27 cellular contexts compared by ENCODE assay signal in the genomic region with DNA sequence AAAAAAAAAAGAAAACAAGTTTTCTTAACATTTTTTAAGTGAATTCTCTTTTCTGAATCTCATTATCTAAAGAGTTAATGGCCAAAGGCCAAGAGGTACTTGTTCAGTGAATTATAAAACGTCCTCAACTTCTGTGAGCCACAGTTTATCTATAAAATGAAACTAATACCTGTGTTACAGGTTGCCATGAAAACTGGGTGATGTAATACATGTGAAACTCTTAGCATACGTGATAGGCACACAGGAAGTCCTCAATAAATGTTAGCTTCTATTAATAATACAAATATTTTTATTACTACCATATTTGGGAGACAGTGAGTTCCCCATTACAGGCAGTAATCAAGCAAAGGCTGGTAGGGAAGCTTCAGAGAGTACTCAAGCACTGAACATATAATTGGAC. TPM values are rescaled to one million over a fixed set of nuclear protein-coding genes. Genes with fewer than 3 reads are reported as not detected.
A peak's percentile ranks its signal among the peaks of the same experiment; 100 is the strongest.
DNase-seq lines count a peak whose midpoint lies in the region; ATAC-seq and TF ChIP-seq lines count a peak whose summit lies in the region.
"Had no signal": no experiment of that assay in that cellular context is flagged by ENCODE, and none has a peak within 500 bp of the region (broad histone marks: within the 10 kb centered on the region; RNA-seq: fewer than 3 reads in every experiment).

No MANE protein-coding gene starts in this region.

- no peak overlapping the region for H2AFZ ChIP-seq in HCT116 (ENCODE audit: low read depth, low read length, poor library complexity, severe bottlenecking)

- H3K27ac ChIP-seq in HCT116 (ENCODE audit: low read depth, low read length) (no peak overlapping the region), SK-N-MC (peak overlapping the region; percentile 42; the same call in 1 of the 2 replicates)
- H3K27ac ChIP-seq: foreskin keratinocyte, heart right ventricle, neutrophil, tibial nerve had no signal

- H3K27me3 Mint-ChIP-seq in activated naive CD8-positive, alpha-beta T cell treated with anti-CD3 and anti-CD28 coated beads for 36 hours: no peaks in the 10 kb centered on the region
- H3K27me3 Mint-ChIP-seq in activated naive CD8-positive, alpha-beta T cell treated with anti-CD3 and anti-CD28 coated beads, Interleukin-2, amount 50 U/mL, for 24 hours: no peaks in the 10 kb centered on the region
- H3K27me3 Mint-ChIP-seq: brain; CD8-positive, alpha-beta memory T cell; progenitor cell of endocrine pancreas; stimulated activated naive CD8-positive, alpha-beta T cell treated with anti-CD3 and anti-CD28 coated beads, Interleukin-15, Interleukin-2, amounts not matched to agents 100 ng/mL and 50 ng/mL, for 24 hours had no signal

- no peaks in the 10 kb centered on the region for H3K9me3 Mint-ChIP-seq in activated naive CD8-positive, alpha-beta T cell treated with anti-CD3 and anti-CD28 coated beads for 36 hours
- H3K9me3 Mint-ChIP-seq in activated naive CD8-positive, alpha-beta T cell treated with anti-CD3 and anti-CD28 coated beads, Interleukin-2, amount 50 U/mL, for 24 hours: no peaks in the 10 kb centered on the region
- H3K9me3 Mint-ChIP-seq in stimulated activated effector memory CD8-positive, alpha-beta T cell treated with anti-CD3 and anti-CD28 coated beads, Interleukin-12 subunit alpha, Interleukin-12 subunit beta, amount 100 ng/mL, for 72 hours: no peaks in the 10 kb centered on the region
- H3K9me3 Mint-ChIP-seq: activated T-helper 1 cell treated with anti-CD3 and anti-CD28 coated beads, Interleukin-12 subunit alpha, Interleukin-12 subunit beta, Interleukin-2, Interleukin-4 antibody, amounts not matched to agents 30 ng/mL and 10 ng/mL and 1 ng/mL, durations not matched to agents 14 hours and 24 hours and 36 hours; brain; CD8-positive, alpha-beta memory T cell; stimulated activated naive CD8-positive, alpha-beta T cell treated with anti-CD3 and anti-CD28 coated beads, Interleukin-15, Interleukin-2, amounts not matched to agents 100 ng/mL and 50 ng/mL, for 24 hours had no signal

- no TSS peak for BruUV-seq in HCT116 (replicated peaks; lab: Mats Ljungman, UMichigan)

- POLR2A ChIA-PET in HCT116 (lab: Charles Lee): no interaction called here

- H3K4me3 ChIP-seq in HCT116 (replicated peaks in 1 of 2; ENCODE audit: low read depth in 1 of 2, low read length in 2 of 2) (no peak overlapping the region), SK-N-MC (no peak overlapping the region)
- H3K4me3 ChIP-seq: heart right ventricle, tibial nerve had no signal

- no peaks in the 10 kb centered on the region for H4K20me1 ChIP-seq in HCT116 (ENCODE audit: insufficient read depth)

- CTCF ChIA-PET in HCT116 (lab: Charles Lee): no interaction called here

- H3K4me1 Mint-ChIP-seq in activated naive CD8-positive, alpha-beta T cell treated with anti-CD3 and anti-CD28 coated beads for 36 hours: peaks cover 4% of the 10 kb centered on the region
- no peaks in the 10 kb centered on the region for H3K4me1 Mint-ChIP-seq in activated naive CD8-positive, alpha-beta T cell treated with anti-CD3 and anti-CD28 coated beads, Interleukin-2, amount 50 U/mL, for 24 hours
- H3K4me1 Mint-ChIP-seq in stimulated activated effector memory CD8-positive, alpha-beta T cell treated with anti-CD3 and anti-CD28 coated beads, Interleukin-12 subunit alpha, Interleukin-12 subunit beta, amount 100 ng/mL, for 72 hours: peaks cover 16% of the 10 kb centered on the region
- H3K4me1 Mint-ChIP-seq: brain had no signal

- no peak for ATAC-seq in activated naive CD8-positive, alpha-beta T cell treated with anti-CD3 and anti-CD28 coated beads, Interleukin-2, amount 50 U/mL, for 24 hours
- ATAC-seq in HCT116 (no peak), GM18873 (IDR thresholded peaks at IDR 0.05; ENCODE audit: low FRiP score, unreplicated experiment) (no peak)
- no peak for ATAC-seq in stimulated activated effector memory CD8-positive, alpha-beta T cell treated with anti-CD3 and anti-CD28 coated beads, Interleukin-12 subunit alpha, Interleukin-12 subunit beta, amount 100 ng/mL, for 72 hours
- ATAC-seq: foreskin keratinocyte, heart right ventricle, left colon, sciatic nerve had no signal

- RAD21 ChIA-PET in HCT116 (lab: Charles Lee; ENCODE audit: low non-redundant PET in 1 of 2, low total read pairs in 2 of 2, uncharacterized antibody in 2 of 2, unreplicated experiment in 2 of 2): no interaction called here

- peaks cover 19% of the 10 kb centered on the region for H3K36me3 Mint-ChIP-seq in activated naive CD8-positive, alpha-beta T cell treated with anti-CD3 and anti-CD28 coated beads for 36 hours
- peaks cover 17% of the 10 kb centered on the region for H3K36me3 Mint-ChIP-seq in activated naive CD8-positive, alpha-beta T cell treated with anti-CD3 and anti-CD28 coated beads, Interleukin-2, amount 50 U/mL, for 24 hours (ENCODE audit: low read depth)
- peaks cover 96% of the 10 kb centered on the region for H3K36me3 Mint-ChIP-seq in stimulated activated effector memory CD8-positive, alpha-beta T cell treated with anti-CD3 and anti-CD28 coated beads, Interleukin-12 subunit alpha, Interleukin-12 subunit beta, amount 100 ng/mL, for 72 hours

- H3K9me3 ChIP-seq in HCT116 (ENCODE audit: control insufficient read depth in 1 of 2, insufficient read depth in 1 of 2, low read depth in 1 of 2, low read length in 2 of 2) (no peaks in the 10 kb centered on the region), SK-N-MC (ENCODE audit: low read depth, low read length) (no peaks in the 10 kb centered on the region)
- H3K9me3 ChIP-seq: heart right ventricle, neutrophil, tibial nerve had no signal

- H3K9ac ChIP-seq in HCT116 (ENCODE audit: low read length) (no peak overlapping the region), SK-N-MC (ENCODE audit: insufficient read length) (peak overlapping the region; percentile 14)

- H3K4me3 Mint-ChIP-seq in activated naive CD8-positive, alpha-beta T cell treated with anti-CD3 and anti-CD28 coated beads for 36 hours: no peak overlapping the region
- H3K4me3 Mint-ChIP-seq in activated naive CD8-positive, alpha-beta T cell treated with anti-CD3 and anti-CD28 coated beads, Interleukin-2, amount 50 U/mL, for 24 hours: no peak overlapping the region
- no peak overlapping the region for H3K4me3 Mint-ChIP-seq in stimulated activated effector memory CD8-positive, alpha-beta T cell treated with anti-CD3 and anti-CD28 coated beads, Interleukin-12 subunit alpha, Interleukin-12 subunit beta, amount 100 ng/mL, for 72 hours
- H3K4me3 Mint-ChIP-seq: activated T-helper 1 cell treated with anti-CD3 and anti-CD28 coated beads, Interleukin-12 subunit alpha, Interleukin-12 subunit beta, Interleukin-2, Interleukin-4 antibody, amounts not matched to agents 30 ng/mL and 10 ng/mL and 1 ng/mL, durations not matched to agents 14 hours and 24 hours and 36 hours; brain; stimulated activated naive CD8-positive, alpha-beta T cell treated with anti-CD3 and anti-CD28 coated beads, Interleukin-15, Interleukin-2, amounts not matched to agents 100 ng/mL and 50 ng/mL, for 24 hours had no signal

- H3K9me2 ChIP-seq in HCT116 (ENCODE audit: insufficient read depth): no peaks in the 10 kb centered on the region

- DNase-seq in activated naive CD8-positive, alpha-beta T cell treated with anti-CD3 and anti-CD28 coated beads for 36 hours: no peak
- DNase-seq in activated naive CD8-positive, alpha-beta T cell treated with anti-CD3 and anti-CD28 coated beads, Interleukin-2, amount 50 U/mL, for 24 hours: no peak
- no peak for DNase-seq in HCT116 (ENCODE audit: low read depth, low spot score)
- no peak for DNase-seq in SK-N-MC (ENCODE audit: low read depth, low spot score)
- no peak for DNase-seq in stimulated activated effector memory CD8-positive, alpha-beta T cell treated with anti-CD3 and anti-CD28 coated beads, Interleukin-12 subunit alpha, Interleukin-12 subunit beta, amount 100 ng/mL, for 72 hours (ENCODE audit: low spot score in 2 of 2)
- DNase-seq in cerebellum (ENCODE audit: low spot score): no peak
- no peak for DNase-seq in NOMO-1 treated with dmso at 0.1 percent for 144 hours (lab: John Stamatoyannopoulos, UW; ENCODE audit: unreplicated experiment)
- DNase-seq: CD8-positive, alpha-beta memory T cell; DMS153; foreskin keratinocyte; GF-D8; heart right ventricle; left colon; mesenchymal stem cell; NCI-H1048; NCI-H1694 treated with DMSO at 0.1 percent for 48 hours; NCI-H345; NCI-H82; SIG-M5 had no signal

- no peak for TF ChIP-seq POLR2A in HCT116 (IDR thresholded peaks at IDR 0.05; ENCODE audit: borderline replicate concordance, extremely low read depth, insufficient read depth, insufficient read length)

- intact Hi-C loops in HCT116 (cut with micrococcal nuclease): no loop called here

- H3K4me1 ChIP-seq in HCT116 (ENCODE audit: control insufficient read depth in 1 of 2, insufficient read depth in 2 of 2, low read length in 2 of 2): no peaks in the 10 kb centered on the region
- H3K4me1 ChIP-seq: foreskin keratinocyte, tibial nerve had no signal

- H3K27ac Mint-ChIP-seq in activated naive CD8-positive, alpha-beta T cell treated with anti-CD3 and anti-CD28 coated beads for 36 hours: peak overlapping the region; percentile 45
- H3K27ac Mint-ChIP-seq in activated naive CD8-positive, alpha-beta T cell treated with anti-CD3 and anti-CD28 coated beads, Interleukin-2, amount 50 U/mL, for 24 hours: no peak overlapping the region
- peak overlapping the region; percentile 64 for H3K27ac Mint-ChIP-seq in stimulated activated effector memory CD8-positive, alpha-beta T cell treated with anti-CD3 and anti-CD28 coated beads, Interleukin-12 subunit alpha, Interleukin-12 subunit beta, amount 100 ng/mL, for 72 hours
- H3K27ac Mint-ChIP-seq: activated T-helper 1 cell treated with anti-CD3 and anti-CD28 coated beads, Interleukin-12 subunit alpha, Interleukin-12 subunit beta, Interleukin-2, Interleukin-4 antibody, amounts not matched to agents 30 ng/mL and 10 ng/mL and 1 ng/mL, durations not matched to agents 14 hours and 24 hours and 36 hours; progenitor cell of endocrine pancreas; stimulated activated naive CD8-positive, alpha-beta T cell treated with anti-CD3 and anti-CD28 coated beads, Interleukin-15, Interleukin-2, amounts not matched to agents 100 ng/mL and 50 ng/mL, for 24 hours had no signal

- H3K79me2 ChIP-seq in HCT116 (ENCODE audit: insufficient read depth, low read length): no peaks in the 10 kb centered on the region; the same call in 1 of the 2 replicates

- no peak for TF ChIP-seq RAD21 in HCT116 (IDR thresholded peaks at IDR 0.05; ENCODE audit: low read depth)

- no peak for TF ChIP-seq CTCF in HCT116 (IDR thresholded peaks at IDR 0.05 in 2 of 3, conservative IDR thresholded peaks at IDR 0.05 in 1 of 3; ENCODE audit: borderline replicate concordance in 1 of 3, insufficient read depth in 1 of 3, low read depth in 2 of 3, low read length in 2 of 3)

- no peak overlapping the region for H3K4me2 ChIP-seq in HCT116 (ENCODE audit: low read length)

- H3K27me3 ChIP-seq in HCT116 (ENCODE audit: insufficient read depth, low read length): no peaks in the 10 kb centered on the region
- H3K27me3 ChIP-seq: foreskin keratinocyte, heart right ventricle, neutrophil, tibial nerve had no signal

- H3K36me3 ChIP-seq in HCT116 (ENCODE audit: control insufficient read depth in 1 of 2, insufficient read depth in 2 of 2, low read length in 2 of 2) (peaks cover 26 to 46% of the 10 kb centered on the region in 2 experiments), SK-N-MC (ENCODE audit: insufficient read depth, low read length) (peaks cover 22% of the 10 kb centered on the region; the same call in 1 of the 2 replicates)

RNA-seq across cellular contexts. Expression of gene INPP5K, which starts 13.5 kb away (rescaled TPM):
- total RNA-seq in activated naive CD8-positive, alpha-beta T cell treated with anti-CD3 and anti-CD28 coated beads for 36 hours: 10 to 100 TPM; 18.1 to 18.2 TPM
- total RNA-seq in HCT116 (2021; ENCODE audit: unreplicated experiment) (25.6 TPM), cerebellum (30.8 TPM)
- polyA plus RNA-seq in HCT116 (2012): 20.6 and 22.2 TPM in 2 replicates

RNA-seq across cellular contexts. Expression of gene PITPNA, which starts 32.7 kb away (rescaled TPM):
- total RNA-seq in activated naive CD8-positive, alpha-beta T cell treated with anti-CD3 and anti-CD28 coated beads for 36 hours: 10 to 100 TPM; 54.9 to 58.4 TPM
- total RNA-seq in HCT116 (2021; ENCODE audit: unreplicated experiment) (71.2 TPM), cerebellum (22.9 TPM)
- polyA plus RNA-seq in HCT116 (2012): 36.0 and 42.7 TPM in 2 replicates

RNA-seq across cellular contexts. Expression of gene MYO1C, which starts 37.4 kb away (rescaled TPM):
- total RNA-seq in activated naive CD8-positive, alpha-beta T cell treated with anti-CD3 and anti-CD28 coated beads for 36 hours: 10 to 100 TPM; 10.5 to 11.7 TPM
- total RNA-seq in HCT116 (2021; ENCODE audit: unreplicated experiment): 227 TPM
- polyA plus RNA-seq in HCT116 (2012): 118 and 151 TPM in 2 replicates
- total RNA-seq in cerebellum: 8.8 TPM

Comparison
In these comparisons a context has a peak if more than half of its experiments do, and no peak if none do; other contexts are left out.
1. RNA of gene MYO1C, which starts 37.4 kb away (total RNA-seq): 227 TPM in HCT116 (single experiment); 10.5 to 11.7 TPM in activated naive CD8-positive, alpha-beta T cell treated with anti-CD3 and anti-CD28 coated beads for 36 hours and 8.8 TPM in cerebellum (single experiment); every median in the first group is over 10 times any median in the second.